Comparison of ENCODE assay signal across 40 cellular contexts in genomic region chr9:14788846-14789245, GRCh38.
"Had no signal": no experiment of that assay in that cellular context is flagged by ENCODE, and none has a peak within 500 bp of the region (broad histone marks: within the 10 kb centered on the region; RNA-seq: fewer than 3 reads in every experiment).

No MANE protein-coding gene starts in this region.

- H3K27me3 Mint-ChIP-seq: activated naive CD4-positive, alpha-beta T cell treated with anti-CD3 and anti-CD28 coated beads, Interleukin-2, amount 10 ng/mL, durations not matched to agents 7 days and 5 days had no signal

- H3K27ac Mint-ChIP-seq: activated naive CD4-positive, alpha-beta T cell treated with anti-CD3 and anti-CD28 coated beads for 36 hours; activated naive CD4-positive, alpha-beta T cell treated with anti-CD3 and anti-CD28 coated beads, Interleukin-2, amount 10 ng/mL, durations not matched to agents 7 days and 5 days; activated naive CD4-positive, alpha-beta T cell treated with anti-CD3 and anti-CD28 coated beads, Interleukin-2, amount 50 U/mL, for 24 hours; activated naive CD4-positive, alpha-beta T cell treated with anti-CD3 and anti-CD28 coated beads, Interleukin-2, amount 50 U/mL, for 72 hours; activated naive CD8-positive, alpha-beta T cell; activated naive CD8-positive, alpha-beta T cell treated with anti-CD3 and anti-CD28 coated beads for 36 hours; activated naive CD8-positive, alpha-beta T cell treated with anti-CD3 and anti-CD28 coated beads, Interleukin-2, amount 10 ng/mL, durations not matched to agents 7 days and 5 days; activated naive CD8-positive, alpha-beta T cell treated with anti-CD3 and anti-CD28 coated beads, Interleukin-2, amount 50 U/mL, for 24 hours; activated T-cell treated with anti-CD3 and anti-CD28 coated beads, Interleukin-2, amount 50 U/mL, for 24 hours; activated T-cell treated with anti-CD3 and anti-CD28 coated beads, Interleukin-2, amount 50 U/mL, for 72 hours; activated T-helper 1 cell treated with anti-CD3 and anti-CD28 coated beads, Interleukin-12 subunit alpha, Interleukin-12 subunit beta, Interleukin-2, Interleukin-4 antibody, amounts not matched to agents 30 ng/mL and 10 ng/mL and 1 ng/mL, durations not matched to agents 14 hours and 24 hours and 36 hours; activated T-helper 17 cell treated with anti-CD3 and anti-CD28 coated beads, Interleukin-2, amount 50 U/mL, for 72 hours; activated T-helper 2 cell treated with anti-CD3 and anti-CD28 coated beads, Interferon-gamma antibody, Interleukin-2, Interleukin-4, amounts not matched to agents 10 μg/mL and 5 μg/mL and 100 μg/mL, durations not matched to agents 14 hours and 24 hours and 36 hours; brain had no signal

- H3K27ac ChIP-seq: adrenal gland, ascending aorta, body of pancreas, brain microvascular endothelial cell, breast epithelium, cardiac muscle cell had no signal

- FAIRE-seq: astrocyte, bronchial epithelial cell had no signal

- H3K36me3 ChIP-seq: adrenal gland, brain microvascular endothelial cell, breast epithelium had no signal

- DNase-seq: activated effector memory CD4-positive, alpha-beta T cell treated with anti-CD3 and anti-CD28 coated beads, Interleukin-2, amount 50 U/mL, for 16 hours; activated effector memory CD4-positive, alpha-beta T cell treated with Interleukin-2 at 50 U/mL for 16 hours; activated gamma-delta T cell; activated gamma-delta T cell treated with Interleukin-2 at 50 U/mL for 16 hours; activated naive CD4-positive, alpha-beta T cell; activated naive CD4-positive, alpha-beta T cell treated with anti-CD3 and anti-CD28 coated beads for 36 hours; activated naive CD4-positive, alpha-beta T cell treated with anti-CD3 and anti-CD28 coated beads, Interleukin-2, amount 10 ng/mL, durations not matched to agents 7 days and 5 days; activated naive CD4-positive, alpha-beta T cell treated with anti-CD3 and anti-CD28 coated beads, Interleukin-2, amount 50 U/mL, for 16 hours; activated naive CD4-positive, alpha-beta T cell treated with Interleukin-2 at 50 U/mL for 16 hours; activated naive CD8-positive, alpha-beta T cell treated with anti-CD3 and anti-CD28 coated beads for 36 hours; activated naive CD8-positive, alpha-beta T cell treated with anti-CD3 and anti-CD28 coated beads, Interleukin-2, amount 10 ng/mL, durations not matched to agents 7 days and 5 days; activated naive CD8-positive, alpha-beta T cell treated with anti-CD3 and anti-CD28 coated beads, Interleukin-2, amount 50 U/mL, for 24 hours; activated T-cell treated with anti-CD3 and anti-CD28 coated beads for 4 hours; activated T-cell treated with anti-CD3 and anti-CD28 coated beads, Interleukin-2, amount 50 U/mL, for 1 hour; activated T-cell treated with anti-CD3 and anti-CD28 coated beads, Interleukin-2, amount 50 U/mL, for 24 hours; activated T-cell treated with anti-CD3 and anti-CD28 coated beads, Interleukin-2, amount 50 U/mL, for 4 hours; activated T-cell treated with anti-CD3 and anti-CD28 coated beads, Interleukin-2, amount 50 U/mL, for 48 hours; activated T-cell treated with anti-CD3 and anti-CD28 coated beads, Interleukin-2, amount 50 U/mL, for 72 hours; adrenal gland; amniotic stem cell; amygdala; anterior cingulate cortex; aorta; body of pancreas; brain microvascular endothelial cell; central memory CD4-positive, alpha-beta T cell; cerebellar nuclear complex had no signal

- H3K9me3 Mint-ChIP-seq: activated naive CD4-positive, alpha-beta T cell treated with anti-CD3 and anti-CD28 coated beads for 36 hours; activated naive CD4-positive, alpha-beta T cell treated with anti-CD3 and anti-CD28 coated beads, Interleukin-2, amount 10 ng/mL, durations not matched to agents 7 days and 5 days; activated naive CD4-positive, alpha-beta T cell treated with anti-CD3 and anti-CD28 coated beads, Interleukin-2, amount 50 U/mL, for 24 hours; activated naive CD4-positive, alpha-beta T cell treated with anti-CD3 and anti-CD28 coated beads, Interleukin-2, amount 50 U/mL, for 72 hours; activated naive CD8-positive, alpha-beta T cell treated with anti-CD3 and anti-CD28 coated beads for 36 hours; activated naive CD8-positive, alpha-beta T cell treated with anti-CD3 and anti-CD28 coated beads, Interleukin-2, amount 10 ng/mL, durations not matched to agents 7 days and 5 days; activated naive CD8-positive, alpha-beta T cell treated with anti-CD3 and anti-CD28 coated beads, Interleukin-2, amount 50 U/mL, for 24 hours; activated T-cell treated with anti-CD3 and anti-CD28 coated beads, Interleukin-2, amount 50 U/mL, for 24 hours; activated T-cell treated with anti-CD3 and anti-CD28 coated beads, Interleukin-2, amount 50 U/mL, for 4 hours; activated T-cell treated with anti-CD3 and anti-CD28 coated beads, Interleukin-2, amount 50 U/mL, for 72 hours; activated T-helper 1 cell treated with anti-CD3 and anti-CD28 coated beads, Interleukin-12 subunit alpha, Interleukin-12 subunit beta, Interleukin-2, Interleukin-4 antibody, amounts not matched to agents 30 ng/mL and 10 ng/mL and 1 ng/mL, durations not matched to agents 14 hours and 24 hours and 36 hours; activated T-helper 17 cell treated with anti-CD3 and anti-CD28 coated beads, Interleukin-2, amount 50 U/mL, for 72 hours; activated T-helper 2 cell treated with anti-CD3 and anti-CD28 coated beads, Interferon-gamma antibody, Interleukin-2, Interleukin-4, amounts not matched to agents 10 μg/mL and 5 μg/mL and 100 μg/mL, durations not matched to agents 14 hours and 24 hours and 36 hours had no signal

- H3K27me3 ChIP-seq: adrenal gland, ascending aorta, body of pancreas, brain microvascular endothelial cell, breast epithelium, cardiac muscle cell had no signal

- H3K9me3 ChIP-seq: adrenal gland, ascending aorta, body of pancreas, breast epithelium had no signal

- H3K4me1 Mint-ChIP-seq: activated naive CD4-positive, alpha-beta T cell treated with anti-CD3 and anti-CD28 coated beads, Interleukin-2, amount 10 ng/mL, durations not matched to agents 7 days and 5 days; activated naive CD4-positive, alpha-beta T cell treated with anti-CD3 and anti-CD28 coated beads, Interleukin-2, amount 50 U/mL, for 24 hours; activated naive CD8-positive, alpha-beta T cell treated with anti-CD3 and anti-CD28 coated beads for 36 hours; activated naive CD8-positive, alpha-beta T cell treated with anti-CD3 and anti-CD28 coated beads, Interleukin-2, amount 10 ng/mL, durations not matched to agents 7 days and 5 days; activated naive CD8-positive, alpha-beta T cell treated with anti-CD3 and anti-CD28 coated beads, Interleukin-2, amount 50 U/mL, for 24 hours; activated T-helper 17 cell treated with anti-CD3 and anti-CD28 coated beads, Interleukin-2, amount 50 U/mL, for 72 hours; central memory CD8-positive, alpha-beta T cell had no signal

- H3K4me1 ChIP-seq: adrenal gland, ascending aorta, body of pancreas, breast epithelium had no signal

- ATAC-seq: activated naive CD4-positive, alpha-beta T cell treated with anti-CD3 and anti-CD28 coated beads, Interleukin-2, amount 50 U/mL, for 72 hours; activated naive CD8-positive, alpha-beta T cell treated with anti-CD3 and anti-CD28 coated beads, Interleukin-2, amount 50 U/mL, for 24 hours; activated T-cell treated with anti-CD3 and anti-CD28 coated beads, Interleukin-2, amount 50 U/mL, for 4 hours; activated T-cell treated with anti-CD3 and anti-CD28 coated beads, Interleukin-2, amount 50 U/mL, for 72 hours; activated T-helper 17 cell treated with anti-CD3 and anti-CD28 coated beads, Interleukin-2, amount 50 U/mL, for 72 hours; body of pancreas had no signal

- H3K36me3 Mint-ChIP-seq: activated naive CD4-positive, alpha-beta T cell treated with anti-CD3 and anti-CD28 coated beads, Interleukin-2, amount 10 ng/mL, durations not matched to agents 7 days and 5 days; activated naive CD4-positive, alpha-beta T cell treated with anti-CD3 and anti-CD28 coated beads, Interleukin-2, amount 50 U/mL, for 24 hours; activated naive CD4-positive, alpha-beta T cell treated with anti-CD3 and anti-CD28 coated beads, Interleukin-2, amount 50 U/mL, for 72 hours; activated naive CD8-positive, alpha-beta T cell; activated naive CD8-positive, alpha-beta T cell treated with anti-CD3 and anti-CD28 coated beads for 36 hours; activated naive CD8-positive, alpha-beta T cell treated with anti-CD3 and anti-CD28 coated beads, Interleukin-2, amount 10 ng/mL, durations not matched to agents 7 days and 5 days had no signal

- H3K4me3 Mint-ChIP-seq: activated naive CD4-positive, alpha-beta T cell treated with anti-CD3 and anti-CD28 coated beads for 36 hours; activated naive CD4-positive, alpha-beta T cell treated with anti-CD3 and anti-CD28 coated beads, Interleukin-2, amount 10 ng/mL, durations not matched to agents 7 days and 5 days; activated naive CD4-positive, alpha-beta T cell treated with anti-CD3 and anti-CD28 coated beads, Interleukin-2, amount 50 U/mL, for 24 hours; activated naive CD8-positive, alpha-beta T cell; activated naive CD8-positive, alpha-beta T cell treated with anti-CD3 and anti-CD28 coated beads for 36 hours; activated naive CD8-positive, alpha-beta T cell treated with anti-CD3 and anti-CD28 coated beads, Interleukin-2, amount 10 ng/mL, durations not matched to agents 7 days and 5 days; activated naive CD8-positive, alpha-beta T cell treated with anti-CD3 and anti-CD28 coated beads, Interleukin-2, amount 50 U/mL, for 24 hours; activated T-cell treated with anti-CD3 and anti-CD28 coated beads, Interleukin-2, amount 50 U/mL, for 24 hours; activated T-cell treated with anti-CD3 and anti-CD28 coated beads, Interleukin-2, amount 50 U/mL, for 4 hours; activated T-cell treated with anti-CD3 and anti-CD28 coated beads, Interleukin-2, amount 50 U/mL, for 72 hours; activated T-helper 1 cell treated with anti-CD3 and anti-CD28 coated beads, Interleukin-12 subunit alpha, Interleukin-12 subunit beta, Interleukin-2, Interleukin-4 antibody, amounts not matched to agents 30 ng/mL and 10 ng/mL and 1 ng/mL, durations not matched to agents 14 hours and 24 hours and 36 hours; activated T-helper 17 cell treated with anti-CD3 and anti-CD28 coated beads, Interleukin-2, amount 50 U/mL, for 72 hours; brain; central memory CD8-positive, alpha-beta T cell had no signal

- H3K4me3 ChIP-seq: adrenal gland, ascending aorta, body of pancreas, breast epithelium, cardiac muscle cell had no signal
